8 cellular contexts compared by ENCODE assay signal in genomic region chr20:52105573-52106422, GRCh38.
DNase-seq lines count a peak whose midpoint lies in the region; ATAC-seq and TF ChIP-seq lines count a peak whose summit lies in the region.

No MANE protein-coding gene starts in this region.

- no peaks in the 10 kb centered on the region for H3K27me3 Mint-ChIP-seq in chondrocyte (ENCODE audit: low read depth)

- peak; percentile 42 for TF ChIP-seq CTCF in cardiac muscle cell (IDR thresholded peaks at IDR 0.05; ENCODE audit: low read depth, low read length)
- peak; percentile 72 for TF ChIP-seq CTCF in chondrocyte (IDR thresholded peaks at IDR 0.05)
- no peak for TF ChIP-seq CTCF in lower lobe of right lung (IDR thresholded peaks at IDR 0.05)
- TF ChIP-seq CTCF in upper lobe of right lung (IDR thresholded peaks at IDR 0.05): no peak

- H3K4me1 Mint-ChIP-seq in chondrocyte (ENCODE audit: low read depth): peaks cover 24% of the 10 kb centered on the region

- intact Hi-C loops in Right ventricle myocardium superior (cut with DNase I) (no loop called here), lower lobe of right lung (cut with DNase I) (no loop called here), upper lobe of right lung (cut with DNase I) (no loop called here)

- H3K27ac ChIP-seq in cardiac muscle cell: no peak overlapping the region
- no peak overlapping the region for H3K27ac ChIP-seq in lower lobe of right lung
- no peak overlapping the region for H3K27ac ChIP-seq in upper lobe of right lung

- no peak overlapping the region for H3K27ac Mint-ChIP-seq in chondrocyte (ENCODE audit: unreplicated experiment)

- H3K4me1 ChIP-seq in cardiac muscle cell (ENCODE audit: low read depth): no peaks in the 10 kb centered on the region
- H3K4me1 ChIP-seq in lower lobe of right lung: peaks cover 27% of the 10 kb centered on the region
- peaks cover 26% of the 10 kb centered on the region for H3K4me1 ChIP-seq in upper lobe of right lung

- H3K9me3 Mint-ChIP-seq in chondrocyte (ENCODE audit: low read depth): no peaks in the 10 kb centered on the region

- no peaks in the 10 kb centered on the region for H3K9me3 ChIP-seq in cardiac muscle cell (ENCODE audit: low read depth)
- no peaks in the 10 kb centered on the region for H3K9me3 ChIP-seq in lower lobe of right lung
- H3K9me3 ChIP-seq in upper lobe of right lung: no peaks in the 10 kb centered on the region

- DNase-seq in cardiac muscle cell (ENCODE audit: low read depth in 1 of 2, low spot score in 1 of 2) (peak; percentile 46 to 47), Right ventricle myocardium superior (no peak), chondrocyte (ENCODE audit: low spot score) (no peak), lower lobe of right lung (no peak), upper lobe of right lung (no peak), NCI-H446 treated with DMSO at 0.1 percent for 48 hours (lab: John Stamatoyannopoulos, UW) (no peak), HuH-7.5 (ENCODE audit: low spot score) (no peak)

- no peaks in the 10 kb centered on the region for H3K36me3 ChIP-seq in cardiac muscle cell
- no peaks in the 10 kb centered on the region for H3K36me3 ChIP-seq in lower lobe of right lung
- no peaks in the 10 kb centered on the region for H3K36me3 ChIP-seq in upper lobe of right lung

- no peak for ATAC-seq in Right ventricle myocardium superior (ENCODE audit: poor library complexity)
- peak in 1 of 2 donors; percentile 28 for ATAC-seq in lower lobe of right lung
- ATAC-seq in upper lobe of right lung: no peak
- ATAC-seq in GM19452 (IDR thresholded peaks at IDR 0.05; ENCODE audit: unreplicated experiment): no peak

- peaks cover under 1% of the 10 kb centered on the region for H3K36me3 Mint-ChIP-seq in chondrocyte (ENCODE audit: low read depth)

- H3K4me3 Mint-ChIP-seq in chondrocyte (ENCODE audit: unreplicated experiment): peak overlapping the region; percentile 95

- H3K4me3 ChIP-seq in cardiac muscle cell (peak overlapping the region; percentile 24), lower lobe of right lung (peak overlapping the region; percentile 42), upper lobe of right lung (peak overlapping the region; percentile 41)

- H3K27me3 ChIP-seq in cardiac muscle cell (peaks cover 65% of the 10 kb centered on the region), lower lobe of right lung (ENCODE audit: low read depth) (peaks cover 37% of the 10 kb centered on the region), upper lobe of right lung (peaks cover 33% of the 10 kb centered on the region)

Comparison
In these comparisons a context has a peak if more than half of its experiments do, and no peak if none do; other contexts are left out.
1. DNase-seq: peak in cardiac muscle cell (2 of 2); none in Right ventricle myocardium superior (single experiment), chondrocyte (single experiment), lower lobe of right lung (single experiment), upper lobe of right lung (single experiment), NCI-H446 treated with DMSO at 0.1 percent for 48 hours (single experiment) and HuH-7.5 (single experiment).
2. CTCF ChIP-seq: peak in cardiac muscle cell (single experiment) and chondrocyte (single experiment); none in lower lobe of right lung (single experiment) and upper lobe of right lung (single experiment).
3. Peak in every context shown above with its lines, with median percentiles within 50 percentile points of each other: H3K4me3 ChIP-seq.